Comparison of ENCODE assay signal across 9 cellular contexts in the genomic region with DNA sequence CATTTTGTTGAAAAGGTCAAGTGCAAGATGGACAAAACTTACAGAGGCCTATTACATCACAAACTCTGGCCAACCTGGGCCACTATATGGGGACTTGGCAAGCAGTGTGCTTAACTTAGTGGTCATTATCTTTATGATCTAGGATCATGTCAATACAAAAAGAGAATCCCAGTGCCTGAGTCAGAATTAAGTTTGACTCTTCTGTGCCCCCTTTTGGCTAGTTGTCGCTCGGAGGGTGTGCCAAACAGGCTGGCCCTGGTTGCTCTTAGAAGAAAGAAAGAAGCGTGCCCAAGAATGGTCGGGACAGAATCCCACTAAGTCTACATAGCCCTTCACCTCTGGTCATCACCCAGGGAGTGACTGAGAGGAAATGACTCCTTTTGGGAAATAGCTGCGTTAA.
DNase-seq lines count a peak whose midpoint lies in the region; ATAC-seq, FAIRE-seq and TF ChIP-seq lines count a peak whose summit lies in the region.
"Had no signal": no experiment of that assay in that cellular context is flagged by ENCODE, and none has a peak within 500 bp of the region (broad histone marks: within the 10 kb centered on the region; RNA-seq: fewer than 3 reads in every experiment).

No MANE protein-coding gene starts in this region.

- no peak overlapping the region for H3K4me2 ChIP-seq in A549

- 0 out of 3 replicates have a peak, but pooled peaks have one; percentile 11 for TF ChIP-seq CTCF in A549 (IDR thresholded peaks at IDR 0.05)
- TF ChIP-seq CTCF in HFF-Myc (IDR thresholded peaks at IDR 0.05; ENCODE audit: low read depth, low read length, missing control alignments): peak; percentile 29
- TF ChIP-seq CTCF in fibroblast of mammary gland (conservative IDR thresholded peaks at IDR 0.05; ENCODE audit: control insufficient read depth, insufficient read depth, low read depth, low read length): peak; percentile 12
- no peak for TF ChIP-seq CTCF in psoas muscle (IDR thresholded peaks at IDR 0.05)

- H3K36me3 ChIP-seq in psoas muscle (ENCODE audit: insufficient read depth in 1 of 2, low read depth in 1 of 2): no peaks in the 10 kb centered on the region

- no peak for TF ChIP-seq EP300 in A549 (IDR thresholded peaks at IDR 0.05)

- ATAC-seq in A549 (peak; percentile 30 to 65; a peak in 2 of 6 replicates), HG03342 (IDR thresholded peaks at IDR 0.05; ENCODE audit: unreplicated experiment) (no peak), psoas muscle (no peak)

- H3K4me3 ChIP-seq in A549 (no peak overlapping the region), HFF-Myc (replicated peaks; ENCODE audit: low read depth, low read length) (no peak overlapping the region), fibroblast of mammary gland (ENCODE audit: control insufficient read depth, low read depth, low read length) (no peak overlapping the region), psoas muscle (no peak overlapping the region)

- POLR2A ChIA-PET in A549 (lab: Yijun Ruan, JAX): no interaction called here

- CTCF ChIA-PET in A549 (lab: Yijun Ruan, JAX): no interaction called here

- 53% methylated on average over 5 of the region's 5 CpGs for WGBS in A549 (ENCODE audit: missing lambda C conversion rate)
- WGBS in psoas muscle, 3 donors: 66 to 70% (median 68%) methylated on average over 5 of the region's 5 CpGs

- intact Hi-C loops in psoas muscle (cut with DNase I): no loop called here

- H3K27me3 ChIP-seq in psoas muscle (ENCODE audit: insufficient read depth in 3 of 3, low read length in 2 of 3): no peaks in the 10 kb centered on the region

- H3K27ac ChIP-seq in A549 (no peak overlapping the region), psoas muscle (no peak overlapping the region)

- peak; percentile 31 to 43; a peak in 3 of 5 replicates for TF ChIP-seq RAD21 in A549 (conservative IDR thresholded peaks at IDR 0.05 in 1 of 2, IDR thresholded peaks at IDR 0.05 in 1 of 2)

- no peak for TF ChIP-seq POLR2A in A549 (IDR thresholded peaks at IDR 0.05; ENCODE audit: low read length)

- H3K4me1 ChIP-seq in A549: no peaks in the 10 kb centered on the region
- H3K4me1 ChIP-seq in psoas muscle: no peaks in the 10 kb centered on the region

- no peak for FAIRE-seq in A549 (lab: Jason Lieb, UNC)

- DNase-seq in A549 (ENCODE audit: low read depth in 1 of 2, low spot score in 1 of 2): peak in 1 of 2 experiments; percentile 23
- no peak for DNase-seq in HFF-Myc (ENCODE audit: extremely low read depth, low read depth)
- peak; percentile 22 to 50 for DNase-seq in activated CD4-positive, alpha-beta T cell treated with anti-CD3 and anti-CD28 coated beads for 4 hours
- peak; percentile 17 for DNase-seq in fibroblast of mammary gland (ENCODE audit: low read depth)
- DNase-seq in NK-92 treated with Interleukin-12 subunit alpha and Interleukin-12 subunit beta, amount 100 ng/mL, for 24 hours (lab: John Stamatoyannopoulos, UW): no peak
- no peak for DNase-seq in psoas muscle
- DNase-seq in NCI-H1092 treated with DMSO at 0.1 percent for 48 hours (lab: John Stamatoyannopoulos, UW): no peak
- DNase-seq: head of caudate nucleus had no signal

- H3K9me3 ChIP-seq in A549: no peaks in the 10 kb centered on the region
- H3K9me3 ChIP-seq in psoas muscle: no peaks in the 10 kb centered on the region

TF ChIP-seq in A549, 52 proteins besides CTCF, POLR2A, EP300 and RAD21:
- TF ChIP-seq GATA3 (IDR thresholded peaks at IDR 0.05; ENCODE audit: borderline replicate concordance): no peak
- TF ChIP-seq NR3C1 (IDR thresholded peaks at IDR 0.05): no peak
- no peak for TF ChIP-seq RARB (CRISPR knock-in tag; IDR thresholded peaks at IDR 0.05)
- TF ChIP-seq EHF (CRISPR knock-in tag; IDR thresholded peaks at IDR 0.05): no peak
- TF ChIP-seq CBX8 (IDR thresholded peaks at IDR 0.05): no peak
- no peak for TF ChIP-seq CHD4 (IDR thresholded peaks at IDR 0.05; ENCODE audit: borderline replicate concordance)
- TF ChIP-seq SMC3 (IDR thresholded peaks at IDR 0.05): 0 out of 3 replicates have a peak, but pooled peaks have one; percentile 13
TF ChIP-seq in A549: peak in this region for 1.

Comparison
In these comparisons a context has a peak if more than half of its experiments do, and no peak if none do; other contexts are left out.
1. ATAC-seq: peak in A549 (2 of 2); none in HG03342 (single experiment) and psoas muscle (0 of 4).
2. DNase-seq: peak in activated CD4-positive, alpha-beta T cell treated with anti-CD3 and anti-CD28 coated beads for 4 hours (2 of 2) and fibroblast of mammary gland (single experiment); none in HFF-Myc (single experiment), NK-92 treated with Interleukin-12 subunit alpha and Interleukin-12 subunit beta, amount 100 ng/mL, for 24 hours (single experiment), psoas muscle (0 of 2) and NCI-H1092 treated with DMSO at 0.1 percent for 48 hours (single experiment).